Comparison of ENCODE assay signal across 8 cellular contexts in genomic region chr19:13844130-13844631, GRCh38. TPM values are rescaled to one million over a fixed set of nuclear protein-coding genes. Genes with fewer than 3 reads are reported as not detected.
DNase-seq lines count a peak whose midpoint lies in the region; ATAC-seq and TF ChIP-seq lines count a peak whose summit lies in the region.

No MANE protein-coding gene starts in this region.

- H3K4me2 ChIP-seq in parathyroid adenoma (ENCODE audit: low read length) = no peak overlapping the region

- CTCF ChIA-PET in CD4-positive, alpha-beta memory T cell (lab: Charles Lee; ENCODE audit: partially characterized antibody) = interaction anchor here (0.6 to 0.8 kb wide), 2 partner anchors 18 to 205 kb away, joined by 3 to 4 read pairs; no protein-coding TSS in a partner anchor

- POLR2A ChIA-PET in CD4-positive, alpha-beta memory T cell (lab: Charles Lee; ENCODE audit: partially characterized antibody) = interaction anchor here (0.8 to 1.2 kb wide), 2 partner anchors 18 to 20 kb away, joined by 3 read pairs; no protein-coding TSS in a partner anchor

- peak overlapping the region; percentile 93 for H2AFZ ChIP-seq in parathyroid adenoma

- H3K9me3 Mint-ChIP-seq in CD4-positive, alpha-beta memory T cell = peaks cover 0 to 5% (median 0%) of the 10 kb centered on the region in 8 donors

- peak in 1 of 5 donors; percentile 11 for DNase-seq in CD4-positive, alpha-beta memory T cell
- DNase-seq in Peyer's patch (no peak), epidermal melanocyte (ENCODE audit: insufficient read length, low spot score) (peak; percentile 4), NCI-H1105 treated with DMSO at 0.1 percent for 48 hours (lab: John Stamatoyannopoulos, UW) (no peak)

- H3K4me3 Mint-ChIP-seq in CD4-positive, alpha-beta memory T cell = peak overlapping the region in 7 of 8 donors; percentile 53 to 89 (median 72)

- no peak for TF ChIP-seq POLR2A in Peyer's patch (IDR thresholded peaks at IDR 0.05)

- H3K27me3 Mint-ChIP-seq in CD4-positive, alpha-beta memory T cell = peaks cover 0 to 4% of the 10 kb centered on the region in 2 donors

- intact Hi-C loops in CD4-positive, alpha-beta memory T cell (cut with micrococcal nuclease) = loop anchor here (10.0 kb wide), 1 partner anchor 681 kb away; the partner anchor contains the start of gene TECR

- H3K27me3 ChIP-seq in CD4-positive, alpha-beta memory T cell (ENCODE audit: insufficient read depth, low read length) = no peaks in the 10 kb centered on the region
- no peaks in the 10 kb centered on the region for H3K27me3 ChIP-seq in Peyer's patch
- no peaks in the 10 kb centered on the region for H3K27me3 ChIP-seq in parathyroid adenoma (ENCODE audit: control insufficient read depth, insufficient read depth, low read length)

- H3K27ac ChIP-seq in CD4-positive, alpha-beta memory T cell (ENCODE audit: low read depth, low read length) = peak overlapping the region; percentile 98
- peak overlapping the region; percentile 97 to 99 (median 98) for H3K27ac ChIP-seq in Peyer's patch
- peak overlapping the region; percentile 97 for H3K27ac ChIP-seq in parathyroid adenoma

- peak overlapping the region; percentile 98 to 100 (median 99) for H3K27ac Mint-ChIP-seq in CD4-positive, alpha-beta memory T cell

- peaks cover 31 to 84% (median 50%) of the 10 kb centered on the region in 4 donors for H3K4me1 Mint-ChIP-seq in CD4-positive, alpha-beta memory T cell

- peaks cover 0 to 34% of the 10 kb centered on the region in 2 donors for H3K36me3 Mint-ChIP-seq in CD4-positive, alpha-beta memory T cell

- no peaks in the 10 kb centered on the region for H3K9me3 ChIP-seq in CD4-positive, alpha-beta memory T cell (ENCODE audit: control insufficient read depth in 1 of 2, low read length in 2 of 2)
- H3K9me3 ChIP-seq in Peyer's patch (no peaks in the 10 kb centered on the region), parathyroid adenoma (ENCODE audit: control insufficient read depth, low read length) (no peaks in the 10 kb centered on the region)

- H3K9ac ChIP-seq in parathyroid adenoma = no peak overlapping the region

- no peaks in the 10 kb centered on the region for H3K36me3 ChIP-seq in CD4-positive, alpha-beta memory T cell (ENCODE audit: insufficient read depth, low read length)
- no peaks in the 10 kb centered on the region for H3K36me3 ChIP-seq in Peyer's patch
- H3K36me3 ChIP-seq in parathyroid adenoma (ENCODE audit: control insufficient read depth, insufficient read depth, low read length) = no peaks in the 10 kb centered on the region

- TF ChIP-seq CTCF in Peyer's patch (IDR thresholded peaks at IDR 0.05) (no peak), parathyroid adenoma (IDR thresholded peaks at IDR 0.05) (no peak)

- no peak overlapping the region for H3K4me3 ChIP-seq in CD4-positive, alpha-beta memory T cell (ENCODE audit: low read length in 2 of 2)
- H3K4me3 ChIP-seq in Peyer's patch (no peak overlapping the region), parathyroid adenoma (ENCODE audit: low read depth, low read length) (no peak overlapping the region)

- H3K79me2 ChIP-seq in parathyroid adenoma = peaks cover 6% of the 10 kb centered on the region

- ATAC-seq in GM18498 (IDR thresholded peaks at IDR 0.05; ENCODE audit: unreplicated experiment) (no peak), HG02885 (IDR thresholded peaks at IDR 0.05; ENCODE audit: poor library complexity, unreplicated experiment) (no peak), GM19463 (IDR thresholded peaks at IDR 0.05; ENCODE audit: unreplicated experiment) (no peak)

- H3K4me1 ChIP-seq in CD4-positive, alpha-beta memory T cell (ENCODE audit: insufficient read depth, low read length) = peaks cover 78% of the 10 kb centered on the region
- H3K4me1 ChIP-seq in Peyer's patch (peaks cover 7 to 65% (median 37%) of the 10 kb centered on the region in 4 donors), parathyroid adenoma (peaks cover 27% of the 10 kb centered on the region)

RNA-seq across cellular contexts. Expression of gene NANOS3, which starts 32.8 kb away (rescaled TPM):
- not detected for total RNA-seq in CD4-positive, alpha-beta memory T cell
- polyA plus RNA-seq in CD4-positive, alpha-beta memory T cell = not detected
- not detected for total RNA-seq in Peyer's patch

RNA-seq across cellular contexts. Expression of gene ZSWIM4, which starts 48.9 kb away (rescaled TPM):
- total RNA-seq in CD4-positive, alpha-beta memory T cell = 1 to 10 TPM; 6.4 to 6.6 TPM
- polyA plus RNA-seq in CD4-positive, alpha-beta memory T cell = 1 to 10 TPM in 1 of 2 donors, under 1 TPM in 1; 0.33 to 1.6 TPM
- total RNA-seq in Peyer's patch = 1 to 10 TPM; 1.6 to 9.1 (median 5.8) TPM
